In genomic region chr2:173400760-173401159, GRCh38 we compare ENCODE assay signal across 12 cellular contexts. TPM values are rescaled to one million over a fixed set of nuclear protein-coding genes. Genes with fewer than 3 reads are reported as not detected.
DNase-seq lines count a peak whose midpoint lies in the region; ATAC-seq, FAIRE-seq and TF ChIP-seq lines count a peak whose summit lies in the region.
"Had no signal": no experiment of that assay in that cellular context is flagged by ENCODE, and none has a peak within 500 bp of the region (broad histone marks: within the 10 kb centered on the region; RNA-seq: fewer than 3 reads in every experiment).

No MANE protein-coding gene starts in this region.

- H3K27me3 Mint-ChIP-seq in chondrocyte (ENCODE audit: low read depth), result peaks cover 22% of the 10 kb centered on the region

- H3K9ac ChIP-seq in HepG2 (ENCODE audit: insufficient read depth, low read depth, low read length), result no peak overlapping the region

- 2% methylated on average over 4 of the region's 4 CpGs for WGBS in HepG2 (ENCODE audit: low lambda C conversion rate)
- WGBS in right lobe of liver (ENCODE audit: insufficient coverage, low coverage, low lambda C conversion rate, missing lambda C conversion rate), result 5% methylated on average over 4 of the region's 4 CpGs
- WGBS in suprapubic skin, result 52% methylated on average over 4 of the region's 4 CpGs

- H3K9me3 ChIP-seq in HepG2 (ENCODE audit: low read length), result no peaks in the 10 kb centered on the region
- H3K9me3 ChIP-seq in right lobe of liver, result no peaks in the 10 kb centered on the region
- H3K9me3 ChIP-seq in suprapubic skin, result no peaks in the 10 kb centered on the region
- H3K9me3 ChIP-seq: stomach had no signal

- CTCF ChIA-PET in HepG2 (lab: Yijun Ruan, JAX; ENCODE audit: low intra/inter-chr PET ratio, low total read pairs), result interaction anchor here (0.8 kb wide), 1 partner anchor 49 kb away, joined by 3 read pairs; no protein-coding TSS in a partner anchor

- H3K27me3 ChIP-seq in HepG2 (ENCODE audit: control insufficient read depth in 1 of 2, insufficient read depth in 2 of 2, low read length in 2 of 2), result peaks cover 0 to 44% of the 10 kb centered on the region in 2 experiments; a peak in 3 of 5 replicates
- peaks cover 0 to 13% of the 10 kb centered on the region in 2 donors for H3K27me3 ChIP-seq in right lobe of liver
- peaks cover 60% of the 10 kb centered on the region for H3K27me3 ChIP-seq in suprapubic skin

- no peak for FAIRE-seq in HepG2 (lab: Jason Lieb, UNC)
- FAIRE-seq: G401.6 had no signal

- TF ChIP-seq EP300 in HepG2 (IDR thresholded peaks at IDR 0.05; ENCODE audit: low read depth in 2 of 2, low read length in 2 of 2) (no peak), HepG2 (CRISPR knock-in tag; IDR thresholded peaks at IDR 0.05; ENCODE audit: borderline replicate concordance) (no peak), suprapubic skin (IDR thresholded peaks at IDR 0.05) (no peak)

- no peaks in the 10 kb centered on the region for H4K20me1 ChIP-seq in HepG2 (ENCODE audit: insufficient read depth, low read length)

- H3K4me2 ChIP-seq in HepG2 (ENCODE audit: low read depth, low read length), result no peak overlapping the region

- no TSS peak for BruUV-seq in HepG2 (replicated peaks; lab: Mats Ljungman, UMichigan)

- H3K4me3 Mint-ChIP-seq in chondrocyte (ENCODE audit: unreplicated experiment), result no peak overlapping the region

- peak; percentile 41 for TF ChIP-seq CTCF in HepG2 (CRISPR knock-in tag; IDR thresholded peaks at IDR 0.05)
- no peak for TF ChIP-seq CTCF in right lobe of liver (IDR thresholded peaks at IDR 0.05)
- TF ChIP-seq CTCF in chondrocyte (IDR thresholded peaks at IDR 0.05), result peak; percentile 33
- TF ChIP-seq CTCF in suprapubic skin (IDR thresholded peaks at IDR 0.05), result no peak

- ATAC-seq in HepG2 (peak; percentile 61), right lobe of liver (no peak), GM19467 (IDR thresholded peaks at IDR 0.05; ENCODE audit: unreplicated experiment) (no peak)

- no peak overlapping the region for H3K27ac Mint-ChIP-seq in chondrocyte (ENCODE audit: unreplicated experiment)

- DNase-seq in HepG2 (ENCODE audit: low spot score), result peak; percentile 31
- no peak for DNase-seq in right lobe of liver
- DNase-seq in NCI-H446 treated with DMSO at 0.1 percent for 48 hours (lab: John Stamatoyannopoulos, UW), result peak; percentile 10
- no peak for DNase-seq in chondrocyte (ENCODE audit: low spot score)
- DNase-seq in suprapubic skin (ENCODE audit: low spot score in 2 of 2), result no peak
- no peak for DNase-seq in GF-D8 (lab: John Stamatoyannopoulos, UW)
- no peak for DNase-seq in NCI-H1417 treated with DMSO at 0.1 percent for 48 hours (lab: John Stamatoyannopoulos, UW)
- DNase-seq: activated gamma-delta T cell, posterior cingulate gyrus, stomach had no signal

- no peak overlapping the region for H3K4me3 ChIP-seq in HepG2 (replicated peaks in 1 of 3; ENCODE audit: insufficient read depth in 1 of 3, low read depth in 2 of 3, low read length in 3 of 3)
- no peak overlapping the region for H3K4me3 ChIP-seq in right lobe of liver
- no peak overlapping the region for H3K4me3 ChIP-seq in suprapubic skin
- H3K4me3 ChIP-seq: stomach had no signal

- no peak overlapping the region for H3K27ac ChIP-seq in HepG2 (ENCODE audit: extremely low read length, insufficient read depth, low read length)
- no peak overlapping the region for H3K27ac ChIP-seq in right lobe of liver
- no peak overlapping the region for H3K27ac ChIP-seq in suprapubic skin
- H3K27ac ChIP-seq: stomach had no signal

- no peaks in the 10 kb centered on the region for H3K36me3 Mint-ChIP-seq in chondrocyte (ENCODE audit: low read depth)

- in situ Hi-C loops in HepG2 (cut with HindIII; ENCODE audit: extremely low pct_ligation_motif_present, low pct_unique_long_range_greater_than_20kb), result loop anchor here (5.0 to 25.0 kb wide), 4 partner anchors 47 to 942 kb away; no protein-coding TSS in a partner anchor

- no peaks in the 10 kb centered on the region for H3K9me3 Mint-ChIP-seq in chondrocyte (ENCODE audit: low read depth)

- TF ChIP-seq POLR2A in HepG2 (IDR thresholded peaks at IDR 0.05; ENCODE audit: insufficient read depth in 1 of 2, low read depth in 2 of 2, low read length in 2 of 2), result no peak
- TF ChIP-seq POLR2A in right lobe of liver (IDR thresholded peaks at IDR 0.05), result no peak
- TF ChIP-seq POLR2A in suprapubic skin (IDR thresholded peaks at IDR 0.05), result no peak

- H3K36me3 ChIP-seq in HepG2 (replicated peaks in 1 of 2; ENCODE audit: control insufficient read depth in 1 of 2, insufficient read depth in 2 of 2, low read length in 2 of 2) (no peaks in the 10 kb centered on the region), right lobe of liver (no peaks in the 10 kb centered on the region), suprapubic skin (no peaks in the 10 kb centered on the region)
- H3K36me3 ChIP-seq: stomach had no signal

- peaks cover 17% of the 10 kb centered on the region for H3K4me1 Mint-ChIP-seq in chondrocyte (ENCODE audit: low read depth)

- intact Hi-C loops in HepG2 (cut with micrococcal nuclease; ENCODE audit: unreplicated experiment) (loop anchor here (5.0 to 10.0 kb wide), 2 partner anchors 264 to 602 kb away; no protein-coding TSS in a partner anchor), right lobe of liver (cut with DNase I) (no loop called here)

- H3K79me2 ChIP-seq in HepG2 (ENCODE audit: insufficient read depth, low read length), result no peaks in the 10 kb centered on the region

- no peak overlapping the region for H2AFZ ChIP-seq in HepG2 (ENCODE audit: low read length)

- H3K4me1 ChIP-seq in HepG2 (ENCODE audit: insufficient read depth, low read length) (peaks cover 14% of the 10 kb centered on the region), right lobe of liver (no peaks in the 10 kb centered on the region), suprapubic skin (peaks cover 15% of the 10 kb centered on the region)

- POLR2A ChIA-PET in HepG2 (lab: Yijun Ruan, JAX), result no interaction called here

- TF ChIP-seq RAD21 in HepG2 (CRISPR knock-in tag; IDR thresholded peaks at IDR 0.05), result no peak

TF ChIP-seq in HepG2, 621 proteins besides CTCF, POLR2A, EP300 and RAD21:
- no peak for TF ChIP-seq GPN1 (CRISPR knock-in tag; IDR thresholded peaks at IDR 0.05; ENCODE audit: borderline replicate concordance)
- no peak for TF ChIP-seq ZNF138 (CRISPR knock-in tag; IDR thresholded peaks at IDR 0.05; ENCODE audit: low read depth)
- 0 out of 2 replicates have a peak, but pooled peaks have one; percentile 11 for TF ChIP-seq SMC3 (IDR thresholded peaks at IDR 0.05; ENCODE audit: low read length)
- TF ChIP-seq STAG1 (CRISPR knock-in tag; IDR thresholded peaks at IDR 0.05), result peak; percentile 29; the same call in 1 of the 2 replicates

RNA-seq across cellular contexts. Expression of gene CDCA7, which starts 46.1 kb away (rescaled TPM):
- total RNA-seq in HepG2 (2016; rRNA removed; fragmentation: Illumina TruSeq; extraction: Trizol) (46.2 and 52.5 TPM in 2 replicates), right lobe of liver (under 1 TPM in 5 of 6 experiments, not detected in 1; 0.09 to 0.37 (median 0.20) TPM), chondrocyte (5.4 to 8.7 TPM (median 5.9 TPM) in 3 replicates), suprapubic skin (10 to 100 TPM; 11.1 to 17.3 (median 12.5) TPM)
- total RNA-seq in HepG2 (2016; cell fraction: cytosol; rRNA removed; fragmentation: Illumina TruSeq; extraction: Trizol; ENCODE audit: low read depth), result 27.7 and 30.0 TPM in 2 replicates
- total RNA-seq in HepG2 (2016; cell fraction: insoluble cytoplasmic fraction; rRNA removed; fragmentation: Illumina TruSeq; extraction: Trizol), result 47.6 and 48.2 TPM in 2 replicates
- 32.2 and 33.8 TPM in 2 replicates for total RNA-seq in HepG2 (2016; cell fraction: membrane; rRNA removed; fragmentation: Illumina TruSeq; extraction: Trizol)
- 53.9 and 55.6 TPM in 2 replicates for total RNA-seq in HepG2 (2016; cell fraction: nucleus; rRNA removed; fragmentation: Illumina TruSeq; extraction: Trizol)
- polyA plus RNA-seq in HepG2 (2011; rRNA removed), result 38.4 and 57.8 TPM in 2 replicates
- 14.1 and 14.3 TPM in 2 replicates for polyA plus RNA-seq in HepG2 (2011; cell fraction: cytosol; rRNA removed)
- polyA plus RNA-seq in HepG2 (2011; cell fraction: nucleus; rRNA removed), result 145 and 170 TPM in 2 replicates
- polyA plus RNA-seq in HepG2 (2012), result 22.8 and 38.7 TPM in 2 replicates
- 7.6 and 7.8 TPM in 2 replicates for polyA plus RNA-seq in HepG2 (2016; cell fraction: cytosol; fragmentation: Illumina TruSeq; extraction: Trizol; ENCODE audit: low read depth)
- polyA plus RNA-seq in HepG2 (2016; cell fraction: insoluble cytoplasmic fraction; fragmentation: Illumina TruSeq; extraction: Trizol; ENCODE audit: low read depth), result 67.0 and 69.0 TPM in 2 replicates
- 16.4 and 17.0 TPM in 2 replicates for polyA plus RNA-seq in HepG2 (2016; cell fraction: membrane; fragmentation: Illumina TruSeq; extraction: Trizol; ENCODE audit: low read depth)
- 142 and 148 TPM in 2 replicates for polyA plus RNA-seq in HepG2 (2016; cell fraction: nucleus; fragmentation: Illumina TruSeq; extraction: Trizol; ENCODE audit: insufficient read depth, low read depth)
- polyA minus RNA-seq in HepG2 (2011; rRNA and poly(A)+ RNA removed; ENCODE audit: low replicate concordance), result 12.0 and 26.4 TPM in 2 replicates
- polyA minus RNA-seq in HepG2 (2011; cell fraction: cytosol; rRNA and poly(A)+ RNA removed), result 10.3 and 11.9 TPM in 2 replicates
- polyA minus RNA-seq in HepG2 (2011; cell fraction: nucleus; rRNA and poly(A)+ RNA removed), result 40.2 and 48.7 TPM in 2 replicates

Comparison
In these comparisons a context has a peak if more than half of its experiments do, and no peak if none do; other contexts are left out.
1. DNase-seq: peak in HepG2 (single experiment) and NCI-H446 treated with DMSO at 0.1 percent for 48 hours (single experiment); none in right lobe of liver (0 of 3), chondrocyte (single experiment), suprapubic skin (0 of 2), GF-D8 (single experiment) and NCI-H1417 treated with DMSO at 0.1 percent for 48 hours (single experiment).
2. CTCF ChIP-seq: peak in HepG2 (single experiment) and chondrocyte (single experiment); none in right lobe of liver (0 of 4) and suprapubic skin (0 of 2).